Comparison of ENCODE assay signal across 21 cellular contexts in the genomic region with DNA sequence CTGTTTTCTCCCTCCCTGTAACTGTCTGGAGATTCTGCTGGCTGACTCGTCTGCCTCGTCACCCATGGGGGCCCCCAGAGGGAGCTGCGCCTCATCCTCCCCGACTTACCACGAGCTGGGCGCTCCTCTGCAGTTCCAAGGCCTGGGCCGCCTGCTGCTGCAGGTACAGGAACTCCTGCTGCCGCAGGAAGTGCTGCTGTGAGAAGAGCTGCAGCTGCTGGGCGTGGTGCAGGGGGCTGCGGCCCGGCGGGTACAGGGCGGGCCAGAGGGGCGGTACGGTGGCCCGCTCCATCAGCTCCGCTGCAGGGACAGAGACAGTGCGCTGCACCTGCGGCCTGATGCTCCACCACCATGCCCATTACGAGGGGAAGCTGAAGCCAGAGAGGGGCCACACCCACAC. TPM values are rescaled to one million over a fixed set of nuclear protein-coding genes. Genes with fewer than 3 reads are reported as not detected.
DNase-seq lines count a peak whose midpoint lies in the region; ATAC-seq and TF ChIP-seq lines count a peak whose summit lies in the region.
"Had no signal": no experiment of that assay in that cellular context is flagged by ENCODE, and none has a peak within 500 bp of the region (broad histone marks: within the 10 kb centered on the region; RNA-seq: fewer than 3 reads in every experiment).

No MANE protein-coding gene starts in this region.

- H3K27ac ChIP-seq in BLaER1 (no peak overlapping the region; the same call in 1 of the 2 replicates), foreskin keratinocyte (no peak overlapping the region), gastrocnemius medialis (no peak overlapping the region), uterus (no peak overlapping the region), heart right ventricle (no peak overlapping the region)
- no peak overlapping the region for H3K27ac ChIP-seq in CD8-positive, alpha-beta T cell (ENCODE audit: low read depth, low read length)
- H3K27ac ChIP-seq: SJCRH30, tibial nerve had no signal

- H3K9me3 ChIP-seq in BLaER1 (no peaks in the 10 kb centered on the region), gastrocnemius medialis (no peaks in the 10 kb centered on the region), uterus (no peaks in the 10 kb centered on the region), heart right ventricle (no peaks in the 10 kb centered on the region)
- no peaks in the 10 kb centered on the region for H3K9me3 ChIP-seq in CD8-positive, alpha-beta T cell (ENCODE audit: low read length)
- H3K9me3 ChIP-seq: SJCRH30, tibial nerve had no signal

- no peaks in the 10 kb centered on the region for H3K9me3 Mint-ChIP-seq in CD8-positive, alpha-beta T cell
- no peaks in the 10 kb centered on the region for H3K9me3 Mint-ChIP-seq in T-cell
- H3K9me3 Mint-ChIP-seq: activated T-helper 2 cell treated with anti-CD3 and anti-CD28 coated beads, Interferon-gamma antibody, Interleukin-2, Interleukin-4, amounts not matched to agents 10 μg/mL and 5 μg/mL and 100 μg/mL, durations not matched to agents 14 hours and 24 hours and 36 hours had no signal

- H3K4me1 ChIP-seq in BLaER1 (peaks cover 29% of the 10 kb centered on the region), foreskin keratinocyte (no peaks in the 10 kb centered on the region), gastrocnemius medialis (no peaks in the 10 kb centered on the region), uterus (no peaks in the 10 kb centered on the region), heart right ventricle (peaks cover 0 to 16% (median 6%) of the 10 kb centered on the region in 9 donors)
- no peaks in the 10 kb centered on the region for H3K4me1 ChIP-seq in CD8-positive, alpha-beta T cell (ENCODE audit: insufficient read depth, low read length)
- H3K4me1 ChIP-seq: SJCRH30 had no signal

- 87 to 90% methylated on average over 20 of the region's 20 CpGs for WGBS in heart right ventricle, 2 donors

- H3K27ac Mint-ChIP-seq in CD8-positive, alpha-beta T cell = no peak overlapping the region
- peak overlapping the region; percentile 58 to 83 for H3K27ac Mint-ChIP-seq in T-cell
- H3K27ac Mint-ChIP-seq: activated T-helper 2 cell treated with anti-CD3 and anti-CD28 coated beads, Interferon-gamma antibody, Interleukin-2, Interleukin-4, amounts not matched to agents 10 μg/mL and 5 μg/mL and 100 μg/mL, durations not matched to agents 14 hours and 24 hours and 36 hours had no signal

- H4K20me1 ChIP-seq in BLaER1 = peaks cover 93% of the 10 kb centered on the region

- H3K4me3 Mint-ChIP-seq in CD8-positive, alpha-beta T cell = peak overlapping the region; percentile 8
- no peak overlapping the region for H3K4me3 Mint-ChIP-seq in T-cell

- no peak for TF ChIP-seq POLR2A in gastrocnemius medialis (IDR thresholded peaks at IDR 0.05)
- TF ChIP-seq POLR2A in uterus (IDR thresholded peaks at IDR 0.05) = no peak

- H3K4me2 ChIP-seq in BLaER1 = peak overlapping the region; percentile 59

- DNase-seq in CD8-positive, alpha-beta T cell = peak in 4 of 7 experiments; percentile 9 to 53 (median 16)
- DNase-seq in T-cell (peak in 21 of 34 experiments; percentile 8 to 42 (median 17)), foreskin keratinocyte (no peak), NCI-H128 (lab: John Stamatoyannopoulos, UW; ENCODE audit: unreplicated experiment) (no peak), gastrocnemius medialis (no peak), uterus (no peak), heart right ventricle (no peak)
- DNase-seq: activated CD4-positive, CD25-positive, alpha-beta regulatory T cell; anterior cingulate cortex; cerebellar nuclear complex; glutamatergic neuron; NCI-H1694; occipital lobe; retina; SJCRH30; stimulated activated CD4-positive, alpha-beta T cell treated with anti-CD3 and anti-CD28 coated beads, Interleukin-15, amount 100 ng/mL, for 24 hours; stimulated activated naive CD4-positive, alpha-beta T cell; T-helper 9 cell had no signal

- no peaks in the 10 kb centered on the region for H3K27me3 Mint-ChIP-seq in CD8-positive, alpha-beta T cell (ENCODE audit: low read depth)
- H3K27me3 Mint-ChIP-seq in T-cell = no peaks in the 10 kb centered on the region

- POLR2A ChIA-PET in CD8-positive, alpha-beta T cell (lab: Charles Lee) = interaction anchor here (1.2 kb wide), 1 partner anchor 21 kb away, joined by 3 read pairs; no protein-coding TSS in a partner anchor
- POLR2A ChIA-PET in T-cell (lab: Charles Lee) = no interaction called here

- peaks cover 72% of the 10 kb centered on the region for H3K36me3 ChIP-seq in BLaER1
- peaks cover 11% of the 10 kb centered on the region for H3K36me3 ChIP-seq in CD8-positive, alpha-beta T cell (ENCODE audit: insufficient read depth, low read length)
- peaks cover 0 to 34% of the 10 kb centered on the region in 2 donors for H3K36me3 ChIP-seq in gastrocnemius medialis
- no peaks in the 10 kb centered on the region for H3K36me3 ChIP-seq in uterus
- peaks cover 0 to 73% (median 39%) of the 10 kb centered on the region in 9 donors for H3K36me3 ChIP-seq in heart right ventricle

- peak; percentile 76 for ATAC-seq in CD8-positive, alpha-beta T cell
- peak; percentile 63 to 73 (median 67) for ATAC-seq in T-cell (replicated peaks in 1 of 4)
- peak; percentile 10 for ATAC-seq in foreskin keratinocyte
- ATAC-seq in gastrocnemius medialis = no peak
- ATAC-seq in heart right ventricle = no peak

- H3K27me3 ChIP-seq in BLaER1 (no peaks in the 10 kb centered on the region), foreskin keratinocyte (no peaks in the 10 kb centered on the region), gastrocnemius medialis (no peaks in the 10 kb centered on the region), uterus (no peaks in the 10 kb centered on the region), heart right ventricle (no peaks in the 10 kb centered on the region)
- H3K27me3 ChIP-seq in CD8-positive, alpha-beta T cell (ENCODE audit: insufficient read depth, low read length) = no peaks in the 10 kb centered on the region
- H3K27me3 ChIP-seq: SJCRH30, tibial nerve had no signal

- peaks cover 9% of the 10 kb centered on the region for H3K4me1 Mint-ChIP-seq in CD8-positive, alpha-beta T cell (ENCODE audit: low read depth)
- peaks cover 6 to 17% (median 12%) of the 10 kb centered on the region in 3 donors for H3K4me1 Mint-ChIP-seq in T-cell

- no peak overlapping the region for H3K9ac ChIP-seq in BLaER1

- no peak for TF ChIP-seq CTCF in CD8-positive, alpha-beta T cell (IDR thresholded peaks at IDR 0.05)
- no peak for TF ChIP-seq CTCF in foreskin keratinocyte (conservative IDR thresholded peaks at IDR 0.05)
- no peak for TF ChIP-seq CTCF in gastrocnemius medialis (IDR thresholded peaks at IDR 0.05 in 4 of 5, conservative IDR thresholded peaks at IDR 0.05 in 1 of 5)
- TF ChIP-seq CTCF in uterus (IDR thresholded peaks at IDR 0.05) = no peak
- TF ChIP-seq CTCF in heart right ventricle (IDR thresholded peaks at IDR 0.05) = no peak

- H3K36me3 Mint-ChIP-seq in CD8-positive, alpha-beta T cell = peaks cover 47% of the 10 kb centered on the region
- H3K36me3 Mint-ChIP-seq in T-cell = peaks cover 21% of the 10 kb centered on the region

- H3K4me3 ChIP-seq in BLaER1 (no peak overlapping the region), gastrocnemius medialis (no peak overlapping the region), uterus (no peak overlapping the region), heart right ventricle (no peak overlapping the region)
- H3K4me3 ChIP-seq in CD8-positive, alpha-beta T cell (ENCODE audit: low read depth, low read length) = no peak overlapping the region
- H3K4me3 ChIP-seq: SJCRH30, tibial nerve had no signal

- in situ Hi-C loops in gastrocnemius medialis (cut with MboI; ENCODE audit: low sequenced_read_pairs in 4 of 4) = no loop called here

- intact Hi-C loops in CD8-positive, alpha-beta T cell (cut with DNase I, micrococcal nuclease) = no loop called here
- intact Hi-C loops in gastrocnemius medialis (cut with DNase I; ENCODE audit: low total_unique reads) = no loop called here
- intact Hi-C loops in uterus (cut with DNase I; ENCODE audit: low total_unique reads) = no loop called here
- intact Hi-C loops in heart right ventricle (cut with DNase I) = no loop called here

- CTCF ChIA-PET in CD8-positive, alpha-beta T cell (lab: Charles Lee) = interaction anchor here (0.8 to 2.2 kb wide), 2 partner anchors 10 to 22 kb away, joined by 3 to 7 read pairs; no protein-coding TSS in a partner anchor
- CTCF ChIA-PET in T-cell (lab: Charles Lee) = interaction anchor here (0.5 to 1.3 kb wide), 3 partner anchors 10 to 143 kb away, joined by 4 to 8 read pairs (median 7); no protein-coding TSS in a partner anchor

RNA-seq across cellular contexts. Expression of a gene that starts 47.7 kb away (rescaled TPM):
- total RNA-seq in CD8-positive, alpha-beta T cell = 100 to 1,000 TPM in 1 of 2 experiments, 10 to 100 TPM in 1; 87.0 to 107 TPM
- 10 to 100 TPM; 58.8 to 71.0 (median 62.6) TPM for total RNA-seq in T-cell
- 59.7 and 61.9 TPM in 2 replicates for total RNA-seq in foreskin keratinocyte
- 15.0 and 19.3 TPM in 2 replicates for polyA plus RNA-seq in foreskin keratinocyte
- 10 to 100 TPM in 3 of 4 donors, 1 to 10 TPM in 1; 8.7 to 31.2 (median 20.5) TPM for total RNA-seq in gastrocnemius medialis
- 100 to 1,000 TPM in 1 of 4 donors, 10 to 100 TPM in 3; 28.2 to 179 (median 62.1) TPM for total RNA-seq in uterus
- 10 to 100 TPM; 26.4 to 42.3 (median 31.6) TPM for total RNA-seq in heart right ventricle
- 10 to 100 TPM; 10.1 to 28.8 TPM for polyA plus RNA-seq in heart right ventricle

Comparison
In these comparisons a context has a peak if more than half of its experiments do, and no peak if none do; other contexts are left out.
1. ATAC-seq: peak in CD8-positive, alpha-beta T cell (single experiment), T-cell (4 of 4) and foreskin keratinocyte (single experiment); none in gastrocnemius medialis (0 of 2) and heart right ventricle (0 of 8).
2. DNase-seq: peak in CD8-positive, alpha-beta T cell (4 of 7) and T-cell (21 of 34); none in foreskin keratinocyte (0 of 2), NCI-H128 (single experiment), gastrocnemius medialis (0 of 2), uterus (0 of 2) and heart right ventricle (0 of 2).